In the genomic region with DNA sequence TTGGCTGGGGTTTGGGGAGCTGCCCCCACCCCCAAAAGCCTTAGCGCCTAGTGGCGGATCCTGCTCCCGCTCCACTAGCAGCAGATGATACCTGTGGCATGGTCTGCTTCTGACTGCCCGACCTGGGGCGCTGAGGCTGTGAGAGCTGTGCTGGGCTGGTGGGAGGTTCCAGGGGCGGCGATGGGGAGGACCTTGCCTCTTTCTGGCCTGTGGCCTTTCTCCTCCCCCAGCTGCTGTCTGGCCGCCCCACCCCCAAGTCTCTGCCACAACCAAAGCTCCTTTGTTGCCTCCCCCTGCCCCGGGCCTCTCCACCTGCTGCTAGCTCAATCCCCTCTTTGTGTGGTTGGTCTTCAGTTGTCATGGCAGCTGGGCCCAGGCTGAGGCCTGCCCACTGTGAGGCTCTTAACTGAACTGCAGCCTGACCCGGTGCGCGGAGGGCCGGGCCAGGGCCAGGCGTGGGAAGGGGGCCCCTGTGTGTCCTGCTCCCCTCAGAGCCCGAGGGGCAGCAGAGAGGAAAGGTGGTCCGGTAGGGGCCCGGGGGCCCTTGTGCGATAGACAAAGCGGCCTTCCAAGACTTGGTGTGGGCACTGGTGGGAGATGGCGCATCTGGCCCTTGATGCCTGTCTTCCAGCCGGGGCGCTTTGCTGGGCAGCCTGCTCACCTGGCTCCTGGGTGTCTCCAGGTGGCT, we compare ENCODE assay signal across 8 cellular contexts. TPM values are rescaled to one million over a fixed set of nuclear protein-coding genes. Genes with fewer than 3 reads are reported as not detected.
DNase-seq lines count a peak whose midpoint lies in the region; TF ChIP-seq lines count a peak whose summit lies in the region.

No MANE protein-coding gene starts in this region.

- H3K18ac ChIP-seq in H9 (ENCODE audit: insufficient read length, low read depth, low read length) = peak overlapping the region; percentile 73

- peaks cover 9% of the 10 kb centered on the region; the same call in 1 of the 2 replicates for H3K79me2 ChIP-seq in H9 (ENCODE audit: insufficient read depth, low read length)

- no peaks in the 10 kb centered on the region for H3K9me3 ChIP-seq in H9 (ENCODE audit: control insufficient read depth, low read depth, low read length)

- H3K9ac ChIP-seq in H9 (ENCODE audit: extremely low read depth, insufficient read length, low read length) = no peak overlapping the region

- no peak overlapping the region for H2BK5ac ChIP-seq in H9 (ENCODE audit: insufficient read length, low read length)

- no peak overlapping the region for H3K27ac ChIP-seq in H9 (ENCODE audit: insufficient read length, low read depth, low read length)

- H3K23me2 ChIP-seq in H9 (ENCODE audit: insufficient read length, low read depth, low read length, poor library complexity, severe bottlenecking) = peaks cover 11% of the 10 kb centered on the region

- no peak overlapping the region for H3K23ac ChIP-seq in H9 (ENCODE audit: insufficient read length, low read depth, low read length)

- H2BK20ac ChIP-seq in H9 (ENCODE audit: low read depth, low read length, poor library complexity, severe bottlenecking) = no peak overlapping the region

- H3K27me3 ChIP-seq in H9 (ENCODE audit: insufficient read depth, low read length) = no peaks in the 10 kb centered on the region

- no peak overlapping the region for H4K91ac ChIP-seq in H9 (ENCODE audit: insufficient read length, low read depth, low read length)

- H4K8ac ChIP-seq in H9 (replicated peaks; ENCODE audit: insufficient read length, low read depth, low read length) = no peak overlapping the region

- H3K4me1 Mint-ChIP-seq in H9 = peaks cover 76 to 88% of the 10 kb centered on the region in 2 experiments

- no CpG with 5 or more reads among the region's 22 CpGs for WGBS in H9 (ENCODE audit: extremely low coverage, insufficient read length, low lambda C conversion rate)

- no peaks in the 10 kb centered on the region for H4K20me1 ChIP-seq in H9 (ENCODE audit: control insufficient read depth, insufficient read depth, insufficient read length)

- no peaks in the 10 kb centered on the region for H3K9me3 Mint-ChIP-seq in H9

- no peak overlapping the region for H2AFZ ChIP-seq in H9 (ENCODE audit: low read length)

- H3K56ac ChIP-seq in H9 (ENCODE audit: insufficient read length, low read depth, low read length) = no peak overlapping the region

- H2AK5ac ChIP-seq in H9 (ENCODE audit: insufficient read length, low read length) = no peak overlapping the region

- H3K27me3 Mint-ChIP-seq in H9 (ENCODE audit: low read depth) = no peaks in the 10 kb centered on the region

- H3K14ac ChIP-seq in H9 (ENCODE audit: insufficient read depth, low read length) = peak overlapping the region; percentile 72; the same call in 1 of the 2 replicates

- H3K4me1 ChIP-seq in H9 (ENCODE audit: insufficient read depth, low read length) = peaks cover 12% of the 10 kb centered on the region

- peak overlapping the region; percentile 97 to 98 (median 98) for H3K27ac Mint-ChIP-seq in H9

- peaks cover 17 to 32% (median 17%) of the 10 kb centered on the region in 3 experiments; a peak in 6 of 7 replicates for H3K36me3 Mint-ChIP-seq in H9 (ENCODE audit: insufficient read depth in 1 of 3, low read depth in 3 of 3)

- no peak overlapping the region for H4K5ac ChIP-seq in H9 (ENCODE audit: insufficient read length, low read depth, low read length)

- H3K4me3 Mint-ChIP-seq in H9 = peak overlapping the region; percentile 24 to 72; a peak in 4 of 5 replicates

- H3K79me1 ChIP-seq in H9 (ENCODE audit: insufficient read depth, low read depth, low read length, poor library complexity, severe bottlenecking) = no peaks in the 10 kb centered on the region

- peak; percentile 99 for DNase-seq in H9
- peak; percentile 99 to 100 for DNase-seq in NCI-H526 (lab: John Stamatoyannopoulos, UW)
- DNase-seq in foreskin melanocyte = peak; percentile 91
- peak; percentile 98 for DNase-seq in pons (ENCODE audit: low spot score)
- DNase-seq in KG1 (lab: John Stamatoyannopoulos, UW) = no peak
- no peak for DNase-seq in GF-D8 (lab: John Stamatoyannopoulos, UW)
- no peak for DNase-seq in NCI-H128 (lab: John Stamatoyannopoulos, UW; ENCODE audit: unreplicated experiment)
- DNase-seq in NCI-H226 = no peak

- no peak overlapping the region for H2BK15ac ChIP-seq in H9 (ENCODE audit: low read depth, low read length)

- no peak overlapping the region for H3K4ac ChIP-seq in H9 (ENCODE audit: low read depth, low read length)

- no peak overlapping the region for H2BK12ac ChIP-seq in H9 (ENCODE audit: insufficient read length, low read depth, low read length)

- peak; percentile 43; the same call in 2 of the 3 replicates for TF ChIP-seq CTCF in H9 (conservative IDR thresholded peaks at IDR 0.05)

- no peak overlapping the region for H2BK120ac ChIP-seq in H9 (ENCODE audit: low read depth, low read length, poor library complexity, severe bottlenecking)

- no peak overlapping the region for H3K4me2 ChIP-seq in H9 (ENCODE audit: insufficient read depth, insufficient read length, low read length)

- no peak overlapping the region for H3T11ph ChIP-seq in H9 (ENCODE audit: low read length)

RNA-seq across cellular contexts. Expression of a gene that starts 4.7 kb away (rescaled TPM):
- total RNA-seq in H9 (2021) = 9.7 and 10.5 TPM in 2 replicates

RNA-seq across cellular contexts. Expression of a gene that starts 15.2 kb away (rescaled TPM):
- total RNA-seq in H9 (2021) = 105 and 106 TPM in 2 replicates

RNA-seq across cellular contexts. Expression of a gene that starts 42.4 kb away (rescaled TPM):
- 59.9 and 60.9 TPM in 2 replicates for total RNA-seq in H9 (2021)

Comparison
In these comparisons a context has a peak if more than half of its experiments do, and no peak if none do; other contexts are left out.
1. DNase-seq: peak in H9 (single experiment), NCI-H526 (2 of 2), foreskin melanocyte (single experiment) and pons (single experiment); none in KG1 (single experiment), GF-D8 (single experiment), NCI-H128 (single experiment) and NCI-H226 (single experiment).